In genomic region chr1:243505986-243506689, GRCh38 we compare ENCODE assay signal across 1 cellular context.
TF ChIP-seq lines count a peak whose summit lies in the region.

No MANE protein-coding gene starts in this region.

TF ChIP-seq in HepG2, 621 proteins besides CTCF, POLR2A, EP300 and RAD21 (continued from another document and continues in another):
- TF ChIP-seq PRDM15 (CRISPR knock-in tag; IDR thresholded peaks at IDR 0.05) (no peak), ZBTB26 (CRISPR knock-in tag; IDR thresholded peaks at IDR 0.05; ENCODE audit: borderline replicate concordance) (peak; percentile 72; the same call in 1 of the 2 replicates), ZNF24 (IDR thresholded peaks at IDR 0.05) (no peak), RXRA (CRISPR knock-in tag; IDR thresholded peaks at IDR 0.05) (peak; percentile 55; the same call in 1 of the 2 replicates), ATAD3A (CRISPR knock-in tag; IDR thresholded peaks at IDR 0.05) (no peak), CREB3 (CRISPR knock-in tag; IDR thresholded peaks at IDR 0.05) (peak; percentile 53; the same call in 1 of the 2 replicates), ARID3A (IDR thresholded peaks at IDR 0.05; ENCODE audit: low read depth, low read length) (peak; percentile 60), RFXAP (CRISPR knock-in tag; IDR thresholded peaks at IDR 0.05; ENCODE audit: borderline replicate concordance) (peak; percentile 32; the same call in 1 of the 2 replicates), ZSCAN30 (CRISPR knock-in tag; IDR thresholded peaks at IDR 0.05) (no peak), YEATS2 (CRISPR knock-in tag; IDR thresholded peaks at IDR 0.05; ENCODE audit: borderline replicate concordance) (peak; percentile 77; the same call in 1 of the 2 replicates), ZNF292 (CRISPR knock-in tag; IDR thresholded peaks at IDR 0.05; ENCODE audit: borderline replicate concordance, low read depth) (peak; percentile 81; the same call in 1 of the 2 replicates), GLI4 (CRISPR knock-in tag; IDR thresholded peaks at IDR 0.05; ENCODE audit: borderline replicate concordance) (no peak), ZNF124 (CRISPR knock-in tag; IDR thresholded peaks at IDR 0.05) (no peak), NONO (IDR thresholded peaks at IDR 0.05) (no peak), NONO (CRISPR knock-in tag; conservative IDR thresholded peaks at IDR 0.05) (peak; percentile 65; the same call in 1 of the 2 replicates), SALL1 (CRISPR knock-in tag; IDR thresholded peaks at IDR 0.05) (peak; percentile 99), REST (IDR thresholded peaks at IDR 0.05; ENCODE audit: borderline replicate concordance in 1 of 2, low read depth in 1 of 2, low read length in 2 of 2) (peak in 1 of 2 experiments; percentile 42; a peak in 1 of 4 replicates), AKNA (CRISPR knock-in tag; IDR thresholded peaks at IDR 0.05; ENCODE audit: borderline replicate concordance) (no peak), ZNF598 (CRISPR knock-in tag; IDR thresholded peaks at IDR 0.05; ENCODE audit: borderline replicate concordance) (0 out of 2 replicates have a peak, but pooled peaks have one; percentile 37), THAP11 (CRISPR knock-in tag; IDR thresholded peaks at IDR 0.05) (peak; percentile 67; the same call in 1 of the 2 replicates), MBD4 (IDR thresholded peaks at IDR 0.05; ENCODE audit: borderline replicate concordance, low read length) (no peak), CBX5 (CRISPR knock-in tag; IDR thresholded peaks at IDR 0.05; ENCODE audit: borderline replicate concordance) (peak; percentile 71; the same call in 1 of the 2 replicates), KDM6A (CRISPR knock-in tag; IDR thresholded peaks at IDR 0.05; ENCODE audit: low read depth) (peak; percentile 90; the same call in 1 of the 2 replicates), HOXA3 (CRISPR knock-in tag; IDR thresholded peaks at IDR 0.05) (peak; percentile 67; the same call in 1 of the 2 replicates), ZBTB43 (CRISPR knock-in tag; conservative IDR thresholded peaks at IDR 0.05) (peak; percentile 76), BCL6 (CRISPR knock-in tag; IDR thresholded peaks at IDR 0.05) (peak; percentile 66; the same call in 1 of the 2 replicates), ZNF672 (CRISPR knock-in tag; IDR thresholded peaks at IDR 0.05) (no peak), SAFB2 (CRISPR knock-in tag; IDR thresholded peaks at IDR 0.05; ENCODE audit: borderline replicate concordance, low read depth) (no peak), ZNF160 (CRISPR knock-in tag; IDR thresholded peaks at IDR 0.05) (peak; percentile 67; the same call in 1 of the 2 replicates), KLF9 (CRISPR knock-in tag; IDR thresholded peaks at IDR 0.05; ENCODE audit: low read depth) (no peak), MEF2D (CRISPR knock-in tag; IDR thresholded peaks at IDR 0.05) (peak; percentile 85; the same call in 1 of the 2 replicates), MAX (IDR thresholded peaks at IDR 0.05) (peak; percentile 98), MXD4 (CRISPR knock-in tag; IDR thresholded peaks at IDR 0.05) (peak; percentile 79; the same call in 1 of the 2 replicates), RFX5 (IDR thresholded peaks at IDR 0.05; ENCODE audit: low read depth, low read length) (no peak), ZNF788 (CRISPR knock-in tag; IDR thresholded peaks at IDR 0.05; ENCODE audit: borderline replicate concordance) (peak; percentile 64; the same call in 1 of the 2 replicates), ETV5 (CRISPR knock-in tag; IDR thresholded peaks at IDR 0.05; ENCODE audit: borderline replicate concordance) (peak; percentile 71; the same call in 1 of the 2 replicates), NR2F6 (IDR thresholded peaks at IDR 0.05) (no peak), NR2F6 (CRISPR knock-in tag; IDR thresholded peaks at IDR 0.05) (peak; percentile 56; the same call in 1 of the 2 replicates), ZNF33A (CRISPR knock-in tag; IDR thresholded peaks at IDR 0.05; ENCODE audit: borderline replicate concordance) (no peak), ZEB1 (IDR thresholded peaks at IDR 0.05; ENCODE audit: insufficient replicate concordance, low read depth) (no peak), SETDB1 (CRISPR knock-in tag; IDR thresholded peaks at IDR 0.05; ENCODE audit: borderline replicate concordance) (no peak), ZNF232 (CRISPR knock-in tag; IDR thresholded peaks at IDR 0.05; ENCODE audit: borderline replicate concordance) (peak; percentile 74; the same call in 1 of the 2 replicates), U2AF1 (optimal IDR thresholded peaks at IDR 0.05; ENCODE audit: low read depth, low read length) (no peak)
